In genomic region chr5:162752612-162753011, GRCh38 we compare ENCODE assay signal across 21 cellular contexts.
A peak's percentile ranks its signal among the peaks of the same experiment; 100 is the strongest.
DNase-seq lines count a peak whose midpoint lies in the region; ATAC-seq, FAIRE-seq and TF ChIP-seq lines count a peak whose summit lies in the region.
"Had no signal": no experiment of that assay in that cellular context is flagged by ENCODE, and none has a peak within 500 bp of the region (broad histone marks: within the 10 kb centered on the region; RNA-seq: fewer than 3 reads in every experiment).

No MANE protein-coding gene starts in this region.

- BruUV-seq in GM12878 (replicated peaks; lab: Mats Ljungman, UMichigan), result no TSS peak

- H3K4me2 ChIP-seq in OCI-LY3 (ENCODE audit: low read length) (peak overlapping the region; percentile 33), GM12878 (ENCODE audit: control insufficient read depth, insufficient read depth) (no peak overlapping the region)
- H3K4me2 ChIP-seq: BLaER1 had no signal

- TF ChIP-seq POLR2A in GM12891 (IDR thresholded peaks at IDR 0.05; ENCODE audit: low read depth, low read length) (no peak), GM12878 (IDR thresholded peaks at IDR 0.05; ENCODE audit: low read depth, low read length) (no peak)

- TF ChIP-seq CTCF in OCI-LY3 (IDR thresholded peaks at IDR 0.05; ENCODE audit: low read depth, low read length) (no peak), GM12878 (IDR thresholded peaks at IDR 0.05 in 2 of 3, conservative IDR thresholded peaks at IDR 0.05 in 1 of 3; ENCODE audit: control insufficient read depth in 2 of 3, extremely low read depth in 1 of 3, insufficient read depth in 1 of 3, low read depth in 3 of 3, low read length in 3 of 3) (no peak)

- SMC1A ChIA-PET in GM12878 (lab: Charles Lee; ENCODE audit: uncharacterized antibody, unreplicated experiment), result interaction anchor here (0.9 kb wide), 1 partner anchor 18 kb away, joined by 3 read pairs; no protein-coding TSS in a partner anchor

- RAD21 ChIA-PET in GM12878 (lab: Charles Lee; ENCODE audit: unreplicated experiment), result no interaction called here

- intact Hi-C loops in GM12878 (cut with micrococcal nuclease; ENCODE audit: unreplicated experiment), result no loop called here

- ATAC-seq in GM12878, result peak; percentile 55
- ATAC-seq: CD8-positive, alpha-beta T cell had no signal

- H3K4me3 ChIP-seq in OCI-LY3 (ENCODE audit: low read length) (no peak overlapping the region), GM12878 (no peak overlapping the region)
- H3K4me3 ChIP-seq: BLaER1 had no signal

- DNase-seq in GM12891 (ENCODE audit: insufficient read length, low spot score) (no peak), Kasumi-1 (lab: John Stamatoyannopoulos, UW) (peak; percentile 12 to 49), GM12878 (ENCODE audit: low read depth, low spot score) (no peak), ACHN (no peak), D341Med (ENCODE audit: low spot score) (no peak)
- DNase-seq in activated CD4-positive, alpha-beta T cell treated with anti-CD3 and anti-CD28 coated beads, Interleukin-2, amount 50 U/mL, for 48 hours, result no peak
- DNase-seq: Caco-2; CD4-positive, CD25-positive, alpha-beta regulatory T cell; CD8-positive, alpha-beta T cell; DMS 273 treated with DMSO at 0.1 percent for 48 hours; DMS79; EL; GDM1; GOT3; H7; HCEC 1CT had no signal

- in situ Hi-C loops in GM12878 (cut with MboI) (no loop called here), ACHN (cut with HindIII; ENCODE audit: low pct_ligation_motif_present, low pct_unique_long_range_greater_than_20kb, low sequenced_read_pairs) (no loop called here)

- H3K27me3 ChIP-seq in OCI-LY3 (ENCODE audit: low read depth, low read length) (no peaks in the 10 kb centered on the region), GM12878 (replicated peaks in 1 of 2; ENCODE audit: control insufficient read depth in 2 of 2, insufficient read depth in 2 of 2, low read length in 1 of 2) (no peaks in the 10 kb centered on the region)
- H3K27me3 ChIP-seq: BLaER1 had no signal

- H4K20me1 ChIP-seq in OCI-LY3 (ENCODE audit: insufficient read depth, low read length), result no peaks in the 10 kb centered on the region
- H4K20me1 ChIP-seq in GM12878 (ENCODE audit: control insufficient read depth, insufficient read depth), result no peaks in the 10 kb centered on the region
- H4K20me1 ChIP-seq: BLaER1 had no signal

- H3K36me3 ChIP-seq in OCI-LY3 (replicated peaks; ENCODE audit: low read depth, low read length), result no peaks in the 10 kb centered on the region
- H3K36me3 ChIP-seq in GM12878 (ENCODE audit: control insufficient read depth in 2 of 2, insufficient read depth in 2 of 2, low read length in 1 of 2), result no peaks in the 10 kb centered on the region
- H3K36me3 ChIP-seq: BLaER1 had no signal

- POLR2A ChIA-PET in GM12878 (lab: Charles Lee), result no interaction called here

- H3K9me3 ChIP-seq in OCI-LY3 (ENCODE audit: insufficient read depth, low read length) (no peaks in the 10 kb centered on the region), GM12878 (replicated peaks; ENCODE audit: control insufficient read depth, insufficient read depth, low read length) (no peaks in the 10 kb centered on the region)
- H3K9me3 ChIP-seq: BLaER1, Caco-2 had no signal

- CTCF ChIA-PET in GM12878 (lab: Yijun Ruan, JAX), result interaction anchor here (1.1 kb wide), 1 partner anchor 11 kb away, joined by 3 read pairs; no protein-coding TSS in a partner anchor

- 0% methylated on average over 3 of the region's 3 CpGs for WGBS in GM12878 (ENCODE audit: insufficient coverage, insufficient replicate concordance, low lambda C conversion rate, missing lambda C conversion rate)

- FAIRE-seq in GM12891 (lab: Jason Lieb, UNC), result no peak
- FAIRE-seq in GM12878 (lab: Jason Lieb, UNC), result no peak
- FAIRE-seq: D721Med, GM12892 had no signal

- TF ChIP-seq RAD21 in GM12878 (IDR thresholded peaks at IDR 0.05; ENCODE audit: insufficient read depth, low read depth, low read length), result no peak

- H3K9ac ChIP-seq in OCI-LY3 (ENCODE audit: low read length) (no peak overlapping the region), GM12878 (ENCODE audit: control insufficient read depth, insufficient read depth, low read length) (no peak overlapping the region)
- H3K9ac ChIP-seq: BLaER1 had no signal

- no peak overlapping the region for H3K27ac ChIP-seq in OCI-LY3 (ENCODE audit: low read length)
- no peak overlapping the region for H3K27ac ChIP-seq in GM12878 (ENCODE audit: control insufficient read depth, insufficient read depth)
- H3K27ac ChIP-seq: BLaER1, C4-2B had no signal

- H3K79me2 ChIP-seq in OCI-LY3 (ENCODE audit: low read length) (no peaks in the 10 kb centered on the region), GM12878 (ENCODE audit: control insufficient read depth, insufficient read depth, low read length) (no peaks in the 10 kb centered on the region)

- H3K4me1 ChIP-seq in OCI-LY3 (ENCODE audit: low read length) (peaks cover 11% of the 10 kb centered on the region), GM12878 (ENCODE audit: control insufficient read depth, insufficient read depth, low read length) (no peaks in the 10 kb centered on the region)
- H3K4me1 ChIP-seq: BLaER1, Caco-2 had no signal

- H2AFZ ChIP-seq in OCI-LY3 (ENCODE audit: low read depth, low read length) (no peak overlapping the region), GM12878 (ENCODE audit: control insufficient read depth, low read depth, low read length) (no peak overlapping the region)

- no peak for TF ChIP-seq EP300 in GM12878 (IDR thresholded peaks at IDR 0.05; ENCODE audit: borderline replicate concordance in 1 of 2, control insufficient read depth in 1 of 2, low read depth in 2 of 2, low read length in 2 of 2)

TF ChIP-seq in GM12891, 5 proteins besides CTCF, POLR2A, EP300 and RAD21:
- TF ChIP-seq SPI1 (IDR thresholded peaks at IDR 0.05; ENCODE audit: low read depth, low read length), result peak; percentile 11; the same call in 1 of the 2 replicates
- no peak for TF ChIP-seq TAF1 (IDR thresholded peaks at IDR 0.05; ENCODE audit: low read depth, low read length)

TF ChIP-seq in GM12878, 131 proteins besides CTCF, POLR2A, EP300 and RAD21:
- TF ChIP-seq SRF (IDR thresholded peaks at IDR 0.05; ENCODE audit: low read depth in 2 of 2, low read length in 2 of 2), result no peak
- peak; percentile 68; the same call in 1 of the 2 replicates for TF ChIP-seq SPI1 (IDR thresholded peaks at IDR 0.05; ENCODE audit: borderline replicate concordance, insufficient read depth, low read depth, low read length)
- TF ChIP-seq ELK1 (IDR thresholded peaks at IDR 0.05; ENCODE audit: low read depth, low read length), result no peak
- TF ChIP-seq CBX3 (IDR thresholded peaks at IDR 0.05; ENCODE audit: borderline replicate concordance, low read depth), result no peak
TF ChIP-seq in GM12878: peak in this region for 1.

Comparison
In these comparisons a context has a peak if more than half of its experiments do, and no peak if none do; other contexts are left out.
1. DNase-seq: peak in Kasumi-1 (2 of 2); none in GM12891 (single experiment), GM12878 (single experiment), ACHN (single experiment), activated CD4-positive, alpha-beta T cell treated with anti-CD3 and anti-CD28 coated beads, Interleukin-2, amount 50 U/mL, for 48 hours (0 of 2) and D341Med (single experiment).